In genomic region chr3:130490246-130490645, GRCh38 we compare ENCODE assay signal across 21 cellular contexts. TPM values are rescaled to one million over a fixed set of nuclear protein-coding genes. Genes with fewer than 3 reads are reported as not detected.
"Had no signal": no experiment of that assay in that cellular context is flagged by ENCODE, and none has a peak within 500 bp of the region (broad histone marks: within the 10 kb centered on the region; RNA-seq: fewer than 3 reads in every experiment).

No MANE protein-coding gene starts in this region.

- H3K36me3 ChIP-seq: lower lobe of right lung, pancreas, tibial artery, vagina had no signal

- H3K4me3 ChIP-seq: lower lobe of right lung, pancreas, tibial artery, vagina had no signal

- H3K27me3 ChIP-seq: pancreas, tibial artery, vagina had no signal

- H3K27ac ChIP-seq: lower lobe of right lung, pancreas, tibial artery, vagina had no signal

- H3K4me1 Mint-ChIP-seq: activated naive CD4-positive, alpha-beta T cell treated with anti-CD3 and anti-CD28 coated beads, Interleukin-2, amount 50 U/mL, for 24 hours; brain; central memory CD8-positive, alpha-beta T cell; naive B cell; stimulated activated naive B cell treated with anti-CD40 and anti-IgM and Interleukin-4, amounts not matched to agents 10 μg/mL and 1 μg/mL and 100 μg/mL, for 72 hours had no signal

- H3K9me3 Mint-ChIP-seq: activated naive CD4-positive, alpha-beta T cell treated with anti-CD3 and anti-CD28 coated beads, Interleukin-2, amount 50 U/mL, for 24 hours; brain; central memory CD8-positive, alpha-beta T cell; WTC11 had no signal

- H3K4me3 Mint-ChIP-seq: activated CD8-positive, alpha-beta T cell treated with anti-CD3 and anti-CD28 coated beads, Interleukin-2, amount 10 ng/mL, durations not matched to agents 7 days and 5 days; activated naive CD4-positive, alpha-beta T cell treated with anti-CD3 and anti-CD28 coated beads, Interleukin-2, amount 50 U/mL, for 24 hours; brain; central memory CD8-positive, alpha-beta T cell; naive B cell; stimulated activated naive B cell treated with anti-CD40 and anti-IgM and Interleukin-4, amounts not matched to agents 10 μg/mL and 1 μg/mL and 100 μg/mL, for 72 hours; WTC11 had no signal

- H3K27me3 Mint-ChIP-seq: brain; stimulated activated naive B cell treated with anti-CD40 and anti-IgM and Interleukin-4, amounts not matched to agents 10 μg/mL and 1 μg/mL and 100 μg/mL, for 72 hours had no signal

- H3K9me3 ChIP-seq: lower lobe of right lung, pancreas, tibial artery, vagina had no signal

- H3K4me1 ChIP-seq: lower lobe of right lung, tibial artery, vagina had no signal

- DNase-seq: activated CD4-positive, alpha-beta T cell treated with anti-CD3 and anti-CD28 coated beads for 48 hours; activated CD8-positive, alpha-beta memory T cell treated with anti-CD3 and anti-CD28 coated beads, Interleukin-2, amount 50 U/mL, for 4 hours; activated CD8-positive, alpha-beta T cell treated with anti-CD3 and anti-CD28 coated beads, Interleukin-2, amount 10 ng/mL, durations not matched to agents 7 days and 5 days; activated effector memory CD4-positive, alpha-beta T cell treated with anti-CD3 and anti-CD28 coated beads, Interleukin-2, amount 50 U/mL, for 16 hours; activated T-cell treated with anti-CD3 and anti-CD28 coated beads, Interleukin-2, amount 50 U/mL, for 48 hours; cortex of kidney; effector CD8-positive, alpha-beta T cell; left colon; lower lobe of right lung; naive B cell; pancreas; stimulated activated CD4-positive, alpha-beta T cell treated with anti-CD3 and anti-CD28 coated beads, Interleukin-2, amount 100 ng/mL, for 48 hours; stimulated activated naive B cell treated with anti-CD40 and anti-IgM and Interleukin-4, amounts not matched to agents 10 μg/mL and 1 μg/mL and 100 μg/mL, for 72 hours; T-helper 2 cell; tibial artery had no signal

- H3K27ac Mint-ChIP-seq: activated CD8-positive, alpha-beta T cell treated with anti-CD3 and anti-CD28 coated beads, Interleukin-2, amount 10 ng/mL, durations not matched to agents 7 days and 5 days; activated naive CD4-positive, alpha-beta T cell treated with anti-CD3 and anti-CD28 coated beads, Interleukin-2, amount 50 U/mL, for 24 hours; brain; stimulated activated naive B cell treated with anti-CD40 and anti-IgM and Interleukin-4, amounts not matched to agents 10 μg/mL and 1 μg/mL and 100 μg/mL, for 72 hours; WTC11 had no signal

- H3K36me3 Mint-ChIP-seq: activated naive CD4-positive, alpha-beta T cell treated with anti-CD3 and anti-CD28 coated beads, Interleukin-2, amount 50 U/mL, for 24 hours; brain; naive B cell; stimulated activated naive B cell treated with anti-CD40 and anti-IgM and Interleukin-4, amounts not matched to agents 10 μg/mL and 1 μg/mL and 100 μg/mL, for 72 hours; WTC11 had no signal

RNA-seq across cellular contexts. Expression of gene COL6A6, which starts 26.7 kb away (rescaled TPM):
- total RNA-seq: activated CD8-positive, alpha-beta T cell treated with anti-CD3 and anti-CD28 coated beads, Interleukin-2, amount 10 ng/mL, durations not matched to agents 7 days and 5 days; endothelial cell of umbilical vein; left colon; vagina had no signal
- polyA plus RNA-seq: endothelial cell of umbilical vein had no signal
